In genomic region chr7:151057989-151058765, GRCh38 we compare ENCODE assay signal across 8 cellular contexts.
DNase-seq lines count a peak whose midpoint lies in the region; ATAC-seq and TF ChIP-seq lines count a peak whose summit lies in the region.

No MANE protein-coding gene starts in this region.

- no peaks in the 10 kb centered on the region for H3K27me3 ChIP-seq in OCI-LY3 (ENCODE audit: low read depth, low read length)

- H3K9me3 ChIP-seq in OCI-LY3 (ENCODE audit: insufficient read depth, low read length): no peaks in the 10 kb centered on the region

- peak overlapping the region; percentile 87 for H3K9ac ChIP-seq in OCI-LY3 (ENCODE audit: low read length)

- DNase-seq in DMS 273 treated with DMSO at 0.1 percent for 48 hours (lab: John Stamatoyannopoulos, UW) (peak; percentile 99), HuH-7.5 (ENCODE audit: low spot score) (peak; percentile 100), activated T-cell treated with anti-CD3 and anti-CD28 coated beads for 24 hours (ENCODE audit: low read depth) (peak; percentile 97), epidermal melanocyte (ENCODE audit: insufficient read length, low spot score) (peak; percentile 100), middle frontal gyrus (ENCODE audit: extremely low spot score, low spot score) (peak; percentile 99)
- peak; percentile 88 to 92 for DNase-seq in stimulated activated CD8-positive, alpha-beta memory T cell treated with anti-CD3 and anti-CD28 coated beads, Interleukin-2, amount 100 ng/mL, for 1 hour (ENCODE audit: low read depth in 2 of 2)

- H2AFZ ChIP-seq in OCI-LY3 (ENCODE audit: low read depth, low read length): peak overlapping the region; percentile 7; the same call in 1 of the 2 replicates

- peak; percentile 82 for ATAC-seq in GM21528 (IDR thresholded peaks at IDR 0.05; ENCODE audit: low FRiP score, unreplicated experiment)

- H4K20me1 ChIP-seq in OCI-LY3 (ENCODE audit: insufficient read depth, low read length): peaks cover 12% of the 10 kb centered on the region

- no peak for TF ChIP-seq CTCF in OCI-LY3 (IDR thresholded peaks at IDR 0.05; ENCODE audit: low read depth, low read length)

- peak overlapping the region; percentile 72 for H3K27ac ChIP-seq in OCI-LY3 (ENCODE audit: low read length)

- H3K4me2 ChIP-seq in OCI-LY3 (ENCODE audit: low read length): peak overlapping the region; percentile 99

- H3K79me2 ChIP-seq in OCI-LY3 (ENCODE audit: low read length): peaks cover 26% of the 10 kb centered on the region

- H3K4me1 ChIP-seq in OCI-LY3 (ENCODE audit: low read length): peaks cover 16% of the 10 kb centered on the region

- peak overlapping the region; percentile 90 for H3K4me3 ChIP-seq in OCI-LY3 (ENCODE audit: low read length)

- H3K36me3 ChIP-seq in OCI-LY3 (replicated peaks; ENCODE audit: low read depth, low read length): no peaks in the 10 kb centered on the region

Comparison
In these comparisons a context has a peak if more than half of its experiments do, and no peak if none do; other contexts are left out.
1. Peak in every context shown above with its lines: DNase-seq, ATAC-seq, H3K4me3 ChIP-seq and H3K27ac ChIP-seq.